9 cellular contexts compared by ENCODE assay signal in genomic region chr15:89813381-89814111, GRCh38. TPM values are rescaled to one million over a fixed set of nuclear protein-coding genes. Genes with fewer than 3 reads are reported as not detected.
DNase-seq lines count a peak whose midpoint lies in the region; ATAC-seq and TF ChIP-seq lines count a peak whose summit lies in the region.
"Had no signal": no experiment of that assay in that cellular context is flagged by ENCODE, and none has a peak within 500 bp of the region (broad histone marks: within the 10 kb centered on the region; RNA-seq: fewer than 3 reads in every experiment).

No MANE protein-coding gene starts in this region.

- H3K4me1 Mint-ChIP-seq in natural killer cell treated with Interleukin-12 subunit alpha and Interleukin-12 subunit beta and Interleukin-15 and Interleukin-18, amount 100 ng/mL, for 72 hours (ENCODE audit: low read depth in 2 of 2) = peaks cover 4 to 10% of the 10 kb centered on the region in 2 donors

- H3K9me3 ChIP-seq in HEK293 (ENCODE audit: control insufficient read depth, insufficient read depth, low read depth, low read length) = no peaks in the 10 kb centered on the region
- no peaks in the 10 kb centered on the region for H3K9me3 ChIP-seq in ectodermal cell (ENCODE audit: control insufficient read depth, low read length)

- WGBS in ectodermal cell, 2 experiments = 87 to 88% methylated on average over 13 of the region's 13 CpGs

- H3K27me3 Mint-ChIP-seq in natural killer cell treated with Interleukin-12 subunit alpha and Interleukin-12 subunit beta and Interleukin-15 and Interleukin-18, amount 100 ng/mL, for 72 hours = peaks cover 25 to 26% of the 10 kb centered on the region in 2 donors

- TF ChIP-seq CTCF in AG10803 (conservative IDR thresholded peaks at IDR 0.05; ENCODE audit: low read length) (no peak), HEK293 (tag by site-specific recombination; IDR thresholded peaks at IDR 0.05) (no peak)

- ATAC-seq in natural killer cell treated with Interleukin-12 subunit alpha and Interleukin-12 subunit beta and Interleukin-15 and Interleukin-18, amount 100 ng/mL, for 72 hours = no peak
- ATAC-seq in HG03095 (IDR thresholded peaks at IDR 0.05; ENCODE audit: unreplicated experiment) = no peak

- H3K27ac ChIP-seq in HEK293 (ENCODE audit: extremely low read depth, low read depth, low read length) (no peak overlapping the region), ectodermal cell (ENCODE audit: insufficient read depth, low read depth, low read length, poor library complexity, severe bottlenecking) (no peak overlapping the region)

- CTCF ChIA-PET in HEK293 (lab: Yijun Ruan, JAX) = interaction anchor here (1.1 kb wide), 1 partner anchor 58 kb away, joined by 5 read pairs; no protein-coding TSS in a partner anchor

- no peaks in the 10 kb centered on the region for H3K9me3 Mint-ChIP-seq in natural killer cell treated with Interleukin-12 subunit alpha and Interleukin-12 subunit beta and Interleukin-15 and Interleukin-18, amount 100 ng/mL, for 72 hours

- H3K36me3 ChIP-seq in HEK293 (ENCODE audit: control insufficient read depth in 2 of 2, insufficient read depth in 1 of 2, low read length in 2 of 2) (no peaks in the 10 kb centered on the region), ectodermal cell (ENCODE audit: control insufficient read depth, insufficient read depth, low read length) (no peaks in the 10 kb centered on the region)

- H3K4me3 ChIP-seq in AG10803 (ENCODE audit: low read length) (peak overlapping the region; percentile 84), HEK293 (ENCODE audit: low read depth, low read length) (no peak overlapping the region), ectodermal cell (ENCODE audit: insufficient read depth, low read depth, low read length) (peak overlapping the region; percentile 29)

- peaks cover 12% of the 10 kb centered on the region for H3K36me3 Mint-ChIP-seq in natural killer cell treated with Interleukin-12 subunit alpha and Interleukin-12 subunit beta and Interleukin-15 and Interleukin-18, amount 100 ng/mL, for 72 hours

- POLR2A ChIA-PET in HEK293 (lab: Yijun Ruan, JAX) = no interaction called here

- H3K4me3 Mint-ChIP-seq in natural killer cell treated with Interleukin-12 subunit alpha and Interleukin-12 subunit beta and Interleukin-15 and Interleukin-18, amount 100 ng/mL, for 72 hours = peak overlapping the region; percentile 48

- no peak overlapping the region for H3K27ac Mint-ChIP-seq in natural killer cell treated with Interleukin-12 subunit alpha and Interleukin-12 subunit beta and Interleukin-15 and Interleukin-18, amount 100 ng/mL, for 72 hours

- peaks cover 45% of the 10 kb centered on the region for H3K27me3 ChIP-seq in ectodermal cell (ENCODE audit: control insufficient read depth, insufficient read depth, low read length, poor library complexity, severe bottlenecking)

- H3K4me1 ChIP-seq in HEK293 (ENCODE audit: control insufficient read depth, insufficient read depth, low read length) = peaks cover 2% of the 10 kb centered on the region; the same call in 1 of the 2 replicates
- H3K4me1 ChIP-seq in ectodermal cell (ENCODE audit: control insufficient read depth, insufficient read depth, low read length) = no peaks in the 10 kb centered on the region

- DNase-seq in AG10803 (ENCODE audit: low read depth) (no peak), NCI-H82 (lab: John Stamatoyannopoulos, UW) (no peak), mucosa of gallbladder (ENCODE audit: low spot score) (no peak), OCI-M1 (lab: John Stamatoyannopoulos, UW) (no peak)
- no peak for DNase-seq in natural killer cell treated with Interleukin-12 subunit alpha and Interleukin-12 subunit beta and Interleukin-15 and Interleukin-18, amount 100 ng/mL, for 72 hours (ENCODE audit: low spot score)

TF ChIP-seq in HEK293, 187 proteins besides CTCF, POLR2A, EP300 and RAD21:
- TF ChIP-seq ZBTB7A (tag by site-specific recombination; IDR thresholded peaks at IDR 0.05; ENCODE audit: low read depth) (no peak), ZNF404 (tag by site-specific recombination; IDR thresholded peaks at IDR 0.05) (no peak), ZNF138 (tag by site-specific recombination; IDR thresholded peaks at IDR 0.05; ENCODE audit: borderline replicate concordance) (no peak), PRDM10 (tag by site-specific recombination; IDR thresholded peaks at IDR 0.05) (peak; percentile 96), ZNF155 (tag by site-specific recombination; IDR thresholded peaks at IDR 0.05) (no peak), ZNF423 (tag by site-specific recombination; IDR thresholded peaks at IDR 0.05) (no peak), OVOL3 (tag by site-specific recombination; IDR thresholded peaks at IDR 0.05) (no peak), ZNF311 (tag by site-specific recombination; IDR thresholded peaks at IDR 0.05; ENCODE audit: borderline replicate concordance) (no peak)

RNA-seq across cellular contexts. Expression of gene ANPEP, which starts 1.1 kb away (rescaled TPM):
- 6.4 TPM for polyA plus RNA-seq in ectodermal cell (2013, experiment 1 of 4)
- polyA plus RNA-seq in ectodermal cell (2013, experiment 2 of 4) = 7.4 TPM
- polyA plus RNA-seq in ectodermal cell (2013, experiment 3 of 4) = 8.2 TPM
- 5.6 TPM for polyA plus RNA-seq in ectodermal cell (2013, experiment 4 of 4)
- total RNA-seq in natural killer cell treated with Interleukin-12 subunit alpha and Interleukin-12 subunit beta and Interleukin-15 and Interleukin-18, amount 100 ng/mL, for 72 hours = 1 to 10 TPM in 1 of 2 donors, not detected in 1; 3.2 TPM
- total RNA-seq in mucosa of gallbladder = 1,600 TPM

RNA-seq across cellular contexts. Expression of gene MESP2, which starts 37.4 kb away (rescaled TPM):
- polyA plus RNA-seq in ectodermal cell (2013, experiment 1 of 4) = 0.54 TPM
- polyA plus RNA-seq in ectodermal cell (2013, experiment 2 of 4) = 0.23 TPM
- not detected for polyA plus RNA-seq in ectodermal cell (2013, experiment 3 of 4)
- polyA plus RNA-seq in ectodermal cell (2013, experiment 4 of 4) = 0.12 TPM
- total RNA-seq in natural killer cell treated with Interleukin-12 subunit alpha and Interleukin-12 subunit beta and Interleukin-15 and Interleukin-18, amount 100 ng/mL, for 72 hours = not detected
- total RNA-seq in mucosa of gallbladder = 0.75 TPM
- total RNA-seq: HT1080 had no signal

Comparison
In these comparisons a context has a peak if more than half of its experiments do, and no peak if none do; other contexts are left out.
1. RNA of gene ANPEP, which starts 1.1 kb away (total RNA-seq): 1,600 TPM in mucosa of gallbladder (single experiment); 3.2 TPM in natural killer cell treated with Interleukin-12 subunit alpha and Interleukin-12 subunit beta and Interleukin-15 and Interleukin-18, amount 100 ng/mL, for 72 hours; every median in the first group is over 100 times any median in the second.